ENCODE assay signal across 13 cellular contexts in the genomic region with DNA sequence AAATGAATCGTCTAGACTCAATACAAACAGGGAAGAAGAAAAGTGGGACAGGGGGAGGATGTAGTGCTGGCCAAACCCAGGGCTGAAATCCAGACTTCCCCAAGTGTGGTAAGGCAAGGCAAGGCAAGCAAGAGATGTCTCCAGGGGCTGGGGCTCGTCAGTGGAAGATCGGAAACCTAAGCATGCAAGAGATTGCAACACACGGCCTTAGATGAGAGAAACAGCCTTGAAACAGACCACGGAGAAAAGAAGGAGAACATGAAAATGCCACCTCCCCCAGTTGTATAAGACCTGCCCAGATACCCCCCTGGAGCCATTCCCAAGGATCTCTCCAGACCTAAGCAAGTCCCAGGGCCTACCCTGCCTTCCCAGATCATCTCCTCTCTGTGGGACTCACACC. TPM values are rescaled to one million over a fixed set of nuclear protein-coding genes. Genes with fewer than 3 reads are reported as not detected.
DNase-seq lines count a peak whose midpoint lies in the region; ATAC-seq and TF ChIP-seq lines count a peak whose summit lies in the region.
"Had no signal": no experiment of that assay in that cellular context is flagged by ENCODE, and none has a peak within 500 bp of the region (broad histone marks: within the 10 kb centered on the region; RNA-seq: fewer than 3 reads in every experiment).

No MANE protein-coding gene starts in this region.

- no peak overlapping the region for H3K23ac ChIP-seq in IMR-90 (ENCODE audit: low read depth, low read length)

- H3K4me1 Mint-ChIP-seq in activated T-helper 2 cell treated with anti-CD3 and anti-CD28 coated beads, Interferon-gamma antibody, Interleukin-2, Interleukin-4, amounts not matched to agents 10 μg/mL and 5 μg/mL and 100 μg/mL, durations not matched to agents 14 hours and 24 hours and 36 hours (ENCODE audit: low read depth) = no peaks in the 10 kb centered on the region
- no peaks in the 10 kb centered on the region for H3K4me1 Mint-ChIP-seq in CD8-positive, alpha-beta T cell (ENCODE audit: low read depth)
- H3K4me1 Mint-ChIP-seq: activated CD4-positive, alpha-beta T cell treated with anti-CD3 and anti-CD28 coated beads, Interleukin-2, amount 10 ng/mL, durations not matched to agents 7 days and 5 days; memory B cell had no signal

- H3K9me1 ChIP-seq in IMR-90 (ENCODE audit: insufficient read depth, low read length) = no peaks in the 10 kb centered on the region; the same call in 1 of the 2 replicates

- H2AK5ac ChIP-seq in IMR-90 (ENCODE audit: low read depth, low read length) = 0 out of 2 replicates have a peak overlapping the region, but pooled peaks have one; percentile 0

- H3K18ac ChIP-seq in IMR-90 (ENCODE audit: low read depth, low read length) = peak overlapping the region; percentile 9; the same call in 1 of the 2 replicates

- no peak overlapping the region; the same call in 1 of the 2 replicates for H2BK20ac ChIP-seq in IMR-90 (ENCODE audit: low read depth, low read length)

- H3K9ac ChIP-seq in IMR-90 (ENCODE audit: low read depth, low read length) = no peak overlapping the region

- H3K14ac ChIP-seq in IMR-90 (replicated peaks; ENCODE audit: low read depth, low read length) = no peak overlapping the region

- TF ChIP-seq POLR2A in IMR-90 (IDR thresholded peaks at IDR 0.05; ENCODE audit: low read depth, low read length) (no peak), body of pancreas (IDR thresholded peaks at IDR 0.05) (no peak), erythroblast (IDR thresholded peaks at IDR 0.05; ENCODE audit: low read length) (no peak)

- POLR2A ChIA-PET in IMR-90 (lab: Charles Lee; ENCODE audit: unreplicated experiment) = no interaction called here
- POLR2A ChIA-PET in CD8-positive, alpha-beta T cell (lab: Charles Lee) = no interaction called here

- peak overlapping the region; percentile 15; the same call in 1 of the 2 replicates for H4K5ac ChIP-seq in IMR-90 (ENCODE audit: low read depth, low read length)

- peaks cover 7% of the 10 kb centered on the region for H3K36me3 Mint-ChIP-seq in activated T-helper 2 cell treated with anti-CD3 and anti-CD28 coated beads, Interferon-gamma antibody, Interleukin-2, Interleukin-4, amounts not matched to agents 10 μg/mL and 5 μg/mL and 100 μg/mL, durations not matched to agents 14 hours and 24 hours and 36 hours (ENCODE audit: low read depth)
- no peaks in the 10 kb centered on the region for H3K36me3 Mint-ChIP-seq in CD8-positive, alpha-beta T cell
- H3K36me3 Mint-ChIP-seq: memory B cell had no signal

- WGBS in IMR-90 (ENCODE audit: extremely low coverage in 2 of 2, insufficient read length in 1 of 2), 2 experiments = 25% methylated on average over 2 of the region's 5 CpGs; no CpG with 5 or more reads in 1 of the 2 experiments
- WGBS in body of pancreas, 2 donors = 19 to 29% methylated on average over 5 of the region's 5 CpGs

- H3K36me3 ChIP-seq in IMR-90 (ENCODE audit: control insufficient read depth, insufficient read depth, low read length) (peaks cover 12% of the 10 kb centered on the region), body of pancreas (replicated peaks in 1 of 2; ENCODE audit: insufficient read depth in 1 of 2, low read depth in 2 of 2) (peaks cover 3 to 5% of the 10 kb centered on the region in 2 donors), left lung (peaks cover 0 to 14% of the 10 kb centered on the region in 2 donors), tibial artery (peaks cover 3 to 9% (median 7%) of the 10 kb centered on the region in 3 donors)
- no peaks in the 10 kb centered on the region for H3K36me3 ChIP-seq in CD8-positive, alpha-beta T cell (ENCODE audit: insufficient read depth, low read length)

- TF ChIP-seq CTCF in IMR-90 (conservative IDR thresholded peaks at IDR 0.05; ENCODE audit: low read depth, low read length) (no peak), body of pancreas (IDR thresholded peaks at IDR 0.05) (no peak), left lung (IDR thresholded peaks at IDR 0.05) (no peak), tibial artery (IDR thresholded peaks at IDR 0.05) (no peak)
- TF ChIP-seq CTCF in CD8-positive, alpha-beta T cell (IDR thresholded peaks at IDR 0.05) = no peak

- H3K27me3 Mint-ChIP-seq in activated T-helper 2 cell treated with anti-CD3 and anti-CD28 coated beads, Interferon-gamma antibody, Interleukin-2, Interleukin-4, amounts not matched to agents 10 μg/mL and 5 μg/mL and 100 μg/mL, durations not matched to agents 14 hours and 24 hours and 36 hours (ENCODE audit: low read depth) = peaks cover 7% of the 10 kb centered on the region
- no peaks in the 10 kb centered on the region for H3K27me3 Mint-ChIP-seq in CD8-positive, alpha-beta T cell (ENCODE audit: low read depth)
- H3K27me3 Mint-ChIP-seq: activated CD4-positive, alpha-beta T cell treated with anti-CD3 and anti-CD28 coated beads, Interleukin-2, amount 10 ng/mL, durations not matched to agents 7 days and 5 days had no signal

- H3K27ac Mint-ChIP-seq in activated T-helper 2 cell treated with anti-CD3 and anti-CD28 coated beads, Interferon-gamma antibody, Interleukin-2, Interleukin-4, amounts not matched to agents 10 μg/mL and 5 μg/mL and 100 μg/mL, durations not matched to agents 14 hours and 24 hours and 36 hours = no peak overlapping the region
- no peak overlapping the region for H3K27ac Mint-ChIP-seq in CD8-positive, alpha-beta T cell
- H3K27ac Mint-ChIP-seq: activated CD4-positive, alpha-beta T cell treated with anti-CD3 and anti-CD28 coated beads, Interleukin-2, amount 10 ng/mL, durations not matched to agents 7 days and 5 days; memory B cell had no signal

- no peak overlapping the region for H3K4me2 ChIP-seq in IMR-90 (ENCODE audit: low read depth, low read length)

- no peak overlapping the region for H2AK9ac ChIP-seq in IMR-90 (replicated peaks; ENCODE audit: low read depth, low read length, poor library complexity)

- no peaks in the 10 kb centered on the region for H3K27me3 ChIP-seq in IMR-90 (ENCODE audit: control insufficient read depth, insufficient read depth, low read length)
- no peaks in the 10 kb centered on the region for H3K27me3 ChIP-seq in body of pancreas
- no peaks in the 10 kb centered on the region for H3K27me3 ChIP-seq in left lung
- H3K27me3 ChIP-seq in tibial artery = peaks cover 0 to 5% of the 10 kb centered on the region in 2 donors
- H3K27me3 ChIP-seq in CD8-positive, alpha-beta T cell (ENCODE audit: insufficient read depth, low read length) = no peaks in the 10 kb centered on the region

- H2BK15ac ChIP-seq in IMR-90 (ENCODE audit: low read depth, low read length) = no peak overlapping the region; the same call in 2 of the 3 replicates

- H3K27ac ChIP-seq in IMR-90 (ENCODE audit: insufficient read depth, low read length) = no peak overlapping the region
- H3K27ac ChIP-seq in body of pancreas = peak overlapping the region in 3 of 4 donors; percentile 12 to 41 (median 23)
- peak overlapping the region; percentile 18 to 63 for H3K27ac ChIP-seq in left lung
- peak overlapping the region in 1 of 2 donors; percentile 52 for H3K27ac ChIP-seq in tibial artery
- H3K27ac ChIP-seq in CD8-positive, alpha-beta T cell (ENCODE audit: low read depth, low read length) = no peak overlapping the region

- intact Hi-C loops in IMR-90 (cut with micrococcal nuclease) (loop anchor here (5.0 kb wide), 1 partner anchor 202 kb away; no protein-coding TSS in a partner anchor), body of pancreas (cut with DNase I) (no loop called here), left lung (cut with DNase I) (no loop called here), tibial artery (cut with DNase I; ENCODE audit: low total_unique reads) (no loop called here)
- intact Hi-C loops in activated T-helper 2 cell treated with anti-CD3 and anti-CD28 coated beads, Interferon-gamma antibody, Interleukin-2, Interleukin-4, amounts not matched to agents 10 μg/mL and 5 μg/mL and 100 μg/mL, durations not matched to agents 14 hours and 24 hours and 36 hours (cut with micrococcal nuclease) = no loop called here
- intact Hi-C loops in CD8-positive, alpha-beta T cell (cut with DNase I, micrococcal nuclease) = no loop called here

- DNase-seq in IMR-90 (no peak), body of pancreas (peak in 1 of 4 donors; percentile 65), left lung (no peak), tibial artery (peak; percentile 79 to 89), erythroblast (lab: John Stamatoyannopoulos, UW) (no peak)
- no peak for DNase-seq in activated T-helper 2 cell treated with anti-CD3 and anti-CD28 coated beads, Interferon-gamma antibody, Interleukin-2, Interleukin-4, amounts not matched to agents 10 μg/mL and 5 μg/mL and 100 μg/mL, durations not matched to agents 14 hours and 24 hours and 36 hours (ENCODE audit: low spot score)
- no peak for DNase-seq in CD8-positive, alpha-beta T cell
- DNase-seq in activated T-cell treated with anti-CD3 and anti-CD28 coated beads, Interleukin-2, amount 50 U/mL, for 1 hour = no peak
- DNase-seq: activated CD4-positive, alpha-beta T cell treated with anti-CD3 and anti-CD28 coated beads, Interleukin-2, amount 10 ng/mL, durations not matched to agents 7 days and 5 days; activated gamma-delta T cell treated with Interleukin-2 at 50 U/mL for 16 hours; NCI-H1105; T-helper 1 cell had no signal

- no peak overlapping the region for H4K91ac ChIP-seq in IMR-90 (ENCODE audit: insufficient read depth, low read depth, low read length)

- no peak overlapping the region; the same call in 1 of the 2 replicates for H3K4ac ChIP-seq in IMR-90 (ENCODE audit: low read depth, low read length)

- H3K4me1 ChIP-seq in IMR-90 (ENCODE audit: control insufficient read depth, insufficient read depth, low read length) = peaks cover 11% of the 10 kb centered on the region; the same call in 1 of the 2 replicates
- H3K4me1 ChIP-seq in body of pancreas = peaks cover 13% of the 10 kb centered on the region
- peaks cover 0 to 22% of the 10 kb centered on the region in 2 donors for H3K4me1 ChIP-seq in left lung
- H3K4me1 ChIP-seq in tibial artery = no peaks in the 10 kb centered on the region
- H3K4me1 ChIP-seq in CD8-positive, alpha-beta T cell (ENCODE audit: insufficient read depth, low read length) = no peaks in the 10 kb centered on the region

- H3K4me3 Mint-ChIP-seq in activated T-helper 2 cell treated with anti-CD3 and anti-CD28 coated beads, Interferon-gamma antibody, Interleukin-2, Interleukin-4, amounts not matched to agents 10 μg/mL and 5 μg/mL and 100 μg/mL, durations not matched to agents 14 hours and 24 hours and 36 hours (ENCODE audit: low read depth) = no peak overlapping the region
- H3K4me3 Mint-ChIP-seq in CD8-positive, alpha-beta T cell = no peak overlapping the region
- H3K4me3 Mint-ChIP-seq: activated CD4-positive, alpha-beta T cell treated with anti-CD3 and anti-CD28 coated beads, Interleukin-2, amount 10 ng/mL, durations not matched to agents 7 days and 5 days; memory B cell had no signal

- peak; percentile 31 for ATAC-seq in IMR-90 (ENCODE audit: low read depth)
- ATAC-seq in body of pancreas = peak; percentile 26
- peak; percentile 57 for ATAC-seq in left lung
- ATAC-seq in CD8-positive, alpha-beta T cell = no peak

- H3K9me3 ChIP-seq in IMR-90 (ENCODE audit: control insufficient read depth, insufficient read depth, low read length) (no peaks in the 10 kb centered on the region), body of pancreas (no peaks in the 10 kb centered on the region), left lung (no peaks in the 10 kb centered on the region), tibial artery (no peaks in the 10 kb centered on the region)
- H3K9me3 ChIP-seq in CD8-positive, alpha-beta T cell (ENCODE audit: low read length) = no peaks in the 10 kb centered on the region

- dilution Hi-C loops in IMR-90 (cut with HindIII; ENCODE audit: low sequenced_read_pairs, unreplicated experiment) = no loop called here

- H3K56ac ChIP-seq in IMR-90 (ENCODE audit: extremely low read depth, insufficient read depth, low read length) = no peak overlapping the region

- in situ Hi-C loops in IMR-90 (cut with MboI; ENCODE audit: low sequenced_read_pairs) = no loop called here

- CTCF ChIA-PET in IMR-90 (lab: Yijun Ruan, JAX) = interaction anchor here (1.1 to 1.3 kb wide), 2 partner anchors 15 to 203 kb away, joined by 3 read pairs; no protein-coding TSS in a partner anchor
- CTCF ChIA-PET in CD8-positive, alpha-beta T cell (lab: Charles Lee) = no interaction called here

- no TSS peak for BruUV-seq in IMR-90 (replicated peaks; lab: Mats Ljungman, UMichigan)

- H3K9me3 Mint-ChIP-seq in activated T-helper 2 cell treated with anti-CD3 and anti-CD28 coated beads, Interferon-gamma antibody, Interleukin-2, Interleukin-4, amounts not matched to agents 10 μg/mL and 5 μg/mL and 100 μg/mL, durations not matched to agents 14 hours and 24 hours and 36 hours = no peaks in the 10 kb centered on the region
- no peaks in the 10 kb centered on the region for H3K9me3 Mint-ChIP-seq in CD8-positive, alpha-beta T cell
- H3K9me3 Mint-ChIP-seq: activated CD4-positive, alpha-beta T cell treated with anti-CD3 and anti-CD28 coated beads, Interleukin-2, amount 10 ng/mL, durations not matched to agents 7 days and 5 days; memory B cell had no signal

- H4K20me1 ChIP-seq in IMR-90 (ENCODE audit: insufficient read depth, low read length) = peaks cover 22% of the 10 kb centered on the region

- peaks cover 1 to 9% of the 10 kb centered on the region in 2 experiments; a peak in 1 of 4 replicates for H3K79me1 ChIP-seq in IMR-90 (ENCODE audit: low read depth in 1 of 2, low read length in 2 of 2)

- no peak for TF ChIP-seq RAD21 in IMR-90 (IDR thresholded peaks at IDR 0.05; ENCODE audit: low read length)

- no peak overlapping the region for H2AFZ ChIP-seq in IMR-90 (replicated peaks; ENCODE audit: low read length, poor library complexity)

- H4K8ac ChIP-seq in IMR-90 (ENCODE audit: low read depth in 2 of 2, low read length in 2 of 2) = no peak overlapping the region

- H2BK120ac ChIP-seq in IMR-90 (ENCODE audit: low read depth, low read length) = no peak overlapping the region

- H2BK5ac ChIP-seq in IMR-90 (ENCODE audit: low read depth, low read length, poor library complexity, severe bottlenecking) = no peak overlapping the region

- H3K4me3 ChIP-seq in IMR-90 (ENCODE audit: insufficient read depth, low read depth, low read length) = no peak overlapping the region
- H3K4me3 ChIP-seq in body of pancreas = no peak overlapping the region
- no peak overlapping the region for H3K4me3 ChIP-seq in left lung
- no peak overlapping the region for H3K4me3 ChIP-seq in tibial artery
- H3K4me3 ChIP-seq in CD8-positive, alpha-beta T cell (ENCODE audit: low read depth, low read length) = no peak overlapping the region

RNA-seq across cellular contexts. Expression of gene VEGFA, which starts 20.0 kb away (rescaled TPM):
- total RNA-seq in IMR-90 (2012; rRNA removed) (156 and 190 TPM in 2 replicates), body of pancreas (100 to 1,000 TPM in 1 of 2 donors, 10 to 100 TPM in 1; 84.8 to 272 TPM), left lung (100 to 1,000 TPM; 147 to 154 TPM)
- 211 and 234 TPM in 2 replicates for polyA plus RNA-seq in IMR-90 (2012; rRNA removed)
- polyA plus RNA-seq in IMR-90 (2012; cell fraction: cytosol; rRNA removed) = 69.3 and 213 TPM in 2 replicates
- 853 and 1,420 TPM in 2 replicates for polyA plus RNA-seq in IMR-90 (2012; cell fraction: nucleus; rRNA removed; ENCODE audit: low replicate concordance)
- 50.7 and 55.2 TPM in 2 replicates for total RNA-seq in activated T-helper 2 cell treated with anti-CD3 and anti-CD28 coated beads, Interferon-gamma antibody, Interleukin-2, Interleukin-4, amounts not matched to agents 10 μg/mL and 5 μg/mL and 100 μg/mL, durations not matched to agents 14 hours and 24 hours and 36 hours
- total RNA-seq in CD8-positive, alpha-beta T cell = 1 to 10 TPM; 4.6 to 5.3 TPM

Comparison
In these comparisons a context has a peak if more than half of its experiments do, and no peak if none do; other contexts are left out.
1. DNase-seq: peak in tibial artery (2 of 2); none in IMR-90 (single experiment), left lung (0 of 2), activated T-helper 2 cell treated with anti-CD3 and anti-CD28 coated beads, Interferon-gamma antibody, Interleukin-2, Interleukin-4, amounts not matched to agents 10 μg/mL and 5 μg/mL and 100 μg/mL, durations not matched to agents 14 hours and 24 hours and 36 hours (single experiment), erythroblast (0 of 2), CD8-positive, alpha-beta T cell (0 of 7) and activated T-cell treated with anti-CD3 and anti-CD28 coated beads, Interleukin-2, amount 50 U/mL, for 1 hour (single experiment).
2. H3K27ac ChIP-seq: peak in body of pancreas (3 of 4) and left lung (2 of 2); none in IMR-90 (single experiment) and CD8-positive, alpha-beta T cell (single experiment).